In the genomic region with DNA sequence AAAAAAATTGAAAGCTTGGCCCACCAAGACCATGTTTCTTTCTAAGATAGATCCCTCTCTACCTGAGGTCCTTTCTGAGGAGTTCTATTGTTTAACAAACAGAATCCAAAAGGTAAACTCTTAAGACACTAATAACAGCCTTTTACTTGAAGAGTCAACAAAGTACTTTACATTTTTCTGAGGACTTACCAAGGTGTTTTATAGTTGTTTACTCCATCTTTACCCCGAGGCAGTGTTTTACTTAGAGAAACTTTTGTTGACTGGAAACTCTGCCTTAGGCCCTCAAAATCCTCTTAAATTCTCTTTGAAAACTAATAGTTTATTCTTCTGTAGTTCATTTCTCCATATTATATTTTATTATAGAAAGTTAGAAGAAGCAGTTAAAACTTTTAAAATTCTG, we compare ENCODE assay signal across 23 cellular contexts. TPM values are rescaled to one million over a fixed set of nuclear protein-coding genes. Genes with fewer than 3 reads are reported as not detected.
DNase-seq lines count a peak whose midpoint lies in the region; ATAC-seq and TF ChIP-seq lines count a peak whose summit lies in the region.
"Had no signal": no experiment of that assay in that cellular context is flagged by ENCODE, and none has a peak within 500 bp of the region (broad histone marks: within the 10 kb centered on the region; RNA-seq: fewer than 3 reads in every experiment).

No MANE protein-coding gene starts in this region.

- H4K20me1 ChIP-seq in smooth muscle cell (ENCODE audit: low read depth) = no peaks in the 10 kb centered on the region
- H4K20me1 ChIP-seq: BLaER1 had no signal

- no CpG with 5 or more reads among the region's 1 CpG for WGBS in trophoblast cell (ENCODE audit: extremely low coverage, insufficient coverage, insufficient read length)
- 58% methylated on average over 1 of the region's 1 CpG for WGBS in smooth muscle cell (ENCODE audit: low lambda C conversion rate)

- H4K8ac ChIP-seq in trophoblast cell (ENCODE audit: low read depth, low read length) = no peak overlapping the region

- H2BK120ac ChIP-seq in trophoblast cell (ENCODE audit: insufficient read depth, low read length, poor library complexity) = no peak overlapping the region

- no peak overlapping the region for H3K23ac ChIP-seq in trophoblast cell (ENCODE audit: low read length)

- no peaks in the 10 kb centered on the region for H3K4me1 ChIP-seq in breast epithelium
- peaks cover 2 to 20% of the 10 kb centered on the region in 2 donors for H3K4me1 ChIP-seq in ascending aorta
- no peaks in the 10 kb centered on the region for H3K4me1 ChIP-seq in trophoblast cell (ENCODE audit: control insufficient read depth in 1 of 2, insufficient read depth in 2 of 2, low read length in 2 of 2)
- H3K4me1 ChIP-seq in smooth muscle cell (ENCODE audit: low read depth) = no peaks in the 10 kb centered on the region
- H3K4me1 ChIP-seq: BE2C, BLaER1 had no signal

- in situ Hi-C loops in T47D (cut with HindIII; ENCODE audit: low pct_unique_long_range_greater_than_20kb, low sequenced_read_pairs) = no loop called here

- H2AK5ac ChIP-seq in trophoblast cell (ENCODE audit: low read length) = no peak overlapping the region

- H2AFZ ChIP-seq in trophoblast cell (ENCODE audit: insufficient read depth, low read length, poor library complexity) = no peak overlapping the region
- no peak overlapping the region for H2AFZ ChIP-seq in smooth muscle cell (ENCODE audit: low read depth)

- H3K27ac Mint-ChIP-seq in effector memory CD8-positive, alpha-beta T cell = no peak overlapping the region
- H3K27ac Mint-ChIP-seq: CD14-positive monocyte; CD4-positive, alpha-beta memory T cell; CD4-positive, CD25-positive, alpha-beta regulatory T cell had no signal

- H3K36me3 ChIP-seq in breast epithelium (no peaks in the 10 kb centered on the region), ascending aorta (no peaks in the 10 kb centered on the region), trophoblast cell (ENCODE audit: control insufficient read depth in 1 of 2, insufficient read depth in 2 of 2, low read length in 2 of 2) (no peaks in the 10 kb centered on the region), smooth muscle cell (ENCODE audit: low read depth) (no peaks in the 10 kb centered on the region)
- H3K36me3 ChIP-seq: BE2C, BLaER1 had no signal

- H3K4me2 ChIP-seq in trophoblast cell (ENCODE audit: low read length) = no peak overlapping the region
- H3K4me2 ChIP-seq in smooth muscle cell = no peak overlapping the region
- H3K4me2 ChIP-seq: BLaER1 had no signal

- H3K79me2 ChIP-seq in trophoblast cell (ENCODE audit: control insufficient read depth, insufficient read depth, low read length, poor library complexity) (no peaks in the 10 kb centered on the region), smooth muscle cell (ENCODE audit: low read depth) (no peaks in the 10 kb centered on the region)

- peaks cover 8% of the 10 kb centered on the region for H3K79me1 ChIP-seq in trophoblast cell (ENCODE audit: low read length)

- peaks cover 6 to 17% of the 10 kb centered on the region in 2 donors for H3K9me3 Mint-ChIP-seq in effector memory CD8-positive, alpha-beta T cell

- no peaks in the 10 kb centered on the region for H3K27me3 ChIP-seq in breast epithelium
- H3K27me3 ChIP-seq in ascending aorta = no peaks in the 10 kb centered on the region
- H3K27me3 ChIP-seq in trophoblast cell (ENCODE audit: insufficient read depth, low read length) = no peaks in the 10 kb centered on the region
- no peaks in the 10 kb centered on the region for H3K27me3 ChIP-seq in smooth muscle cell (ENCODE audit: low read depth)
- H3K27me3 ChIP-seq: BE2C, BLaER1 had no signal

- no peak overlapping the region for H3K4me3 Mint-ChIP-seq in effector memory CD8-positive, alpha-beta T cell
- H3K4me3 Mint-ChIP-seq: CD14-positive monocyte; CD4-positive, alpha-beta memory T cell; CD4-positive, CD25-positive, alpha-beta regulatory T cell; CD8-positive, alpha-beta memory T cell had no signal

- no peak overlapping the region for H2BK12ac ChIP-seq in trophoblast cell (ENCODE audit: low read length)

- TF ChIP-seq CTCF in breast epithelium (IDR thresholded peaks at IDR 0.05) (no peak), ascending aorta (IDR thresholded peaks at IDR 0.05) (no peak), smooth muscle cell (IDR thresholded peaks at IDR 0.05; ENCODE audit: borderline replicate concordance, insufficient read depth, poor library complexity, severe bottlenecking) (no peak)

- no peak for TF ChIP-seq POLR2A in breast epithelium (IDR thresholded peaks at IDR 0.05)

- H3F3A ChIP-seq in smooth muscle cell (ENCODE audit: low read depth) = no peaks in the 10 kb centered on the region

- no peaks in the 10 kb centered on the region for H3K27me3 Mint-ChIP-seq in effector memory CD8-positive, alpha-beta T cell
- H3K27me3 Mint-ChIP-seq: CD4-positive, alpha-beta memory T cell; CD4-positive, CD25-positive, alpha-beta regulatory T cell; CD8-positive, alpha-beta memory T cell had no signal

- H3K18ac ChIP-seq in trophoblast cell (ENCODE audit: low read length) = no peak overlapping the region

- peak overlapping the region; percentile 47 for H4K91ac ChIP-seq in trophoblast cell (ENCODE audit: low read depth, low read length)

- no peak for ATAC-seq in effector memory CD8-positive, alpha-beta T cell (replicated peaks)
- no peak for ATAC-seq in HG03520 (IDR thresholded peaks at IDR 0.05; ENCODE audit: unreplicated experiment)
- no peak for ATAC-seq in HG03280 (IDR thresholded peaks at IDR 0.05; ENCODE audit: unreplicated experiment)

- H2BK5ac ChIP-seq in trophoblast cell (ENCODE audit: low read depth, low read length, poor library complexity) = no peak overlapping the region

- H3K36me3 Mint-ChIP-seq in effector memory CD8-positive, alpha-beta T cell (ENCODE audit: insufficient read depth) = no peaks in the 10 kb centered on the region
- H3K36me3 Mint-ChIP-seq: CD14-positive monocyte; CD4-positive, alpha-beta memory T cell; CD4-positive, CD25-positive, alpha-beta regulatory T cell; CD8-positive, alpha-beta memory T cell had no signal

- no peak overlapping the region for H4K12ac ChIP-seq in trophoblast cell (ENCODE audit: low read depth, low read length)

- DNase-seq in T47D (ENCODE audit: low read depth in 1 of 2, low spot score in 1 of 2) (peak; percentile 54 to 81), breast epithelium (ENCODE audit: low spot score in 2 of 2) (no peak), ascending aorta (ENCODE audit: low spot score in 2 of 2) (no peak), trophoblast cell (peak in 1 of 2 donors; percentile 76), smooth muscle cell (lab: John Stamatoyannopoulos, UW; ENCODE audit: unreplicated experiment) (no peak)
- no peak for DNase-seq in effector memory CD8-positive, alpha-beta T cell
- DNase-seq: 8988T; ACHN; BE2C; C1 segment of cervical spinal cord; CD4-positive, alpha-beta memory T cell; CD4-positive, CD25-positive, alpha-beta regulatory T cell; CD8-positive, alpha-beta memory T cell; COR-L47; DMS 273 treated with DMSO at 0.1 percent for 48 hours; DMS153; DMS53; DMS79 treated with DMSO at 0.1 percent for 48 hours; GF-D8 had no signal

- no peak overlapping the region for H3K14ac ChIP-seq in trophoblast cell (ENCODE audit: low read length)

- H3K9ac ChIP-seq in trophoblast cell (ENCODE audit: low read length) = no peak overlapping the region
- no peak overlapping the region for H3K9ac ChIP-seq in smooth muscle cell (ENCODE audit: low read depth)
- H3K9ac ChIP-seq: BLaER1 had no signal

- H3K4ac ChIP-seq in trophoblast cell (ENCODE audit: low read depth, low read length) = no peak overlapping the region

- intact Hi-C loops in breast epithelium (cut with DNase I; ENCODE audit: low total_unique reads) = no loop called here
- intact Hi-C loops in ascending aorta (cut with DNase I) = no loop called here

- no peaks in the 10 kb centered on the region for H3K4me1 Mint-ChIP-seq in effector memory CD8-positive, alpha-beta T cell (ENCODE audit: low read depth in 2 of 2)
- H3K4me1 Mint-ChIP-seq: CD14-positive monocyte; CD4-positive, alpha-beta memory T cell; CD4-positive, CD25-positive, alpha-beta regulatory T cell; CD8-positive, alpha-beta memory T cell had no signal

- H3K9me3 ChIP-seq in breast epithelium (no peaks in the 10 kb centered on the region), ascending aorta (no peaks in the 10 kb centered on the region), trophoblast cell (ENCODE audit: insufficient read depth, low read depth, low read length) (no peaks in the 10 kb centered on the region), smooth muscle cell (replicated peaks; ENCODE audit: low read depth) (no peaks in the 10 kb centered on the region)
- H3K9me3 ChIP-seq: BE2C, BLaER1 had no signal

- H3K27ac ChIP-seq in breast epithelium (no peak overlapping the region), ascending aorta (peak overlapping the region; percentile 0 to 29), trophoblast cell (ENCODE audit: low read depth, low read length) (no peak overlapping the region), smooth muscle cell (ENCODE audit: low read depth) (peak overlapping the region; percentile 4)
- H3K27ac ChIP-seq: BLaER1 had no signal

- H3K4me3 ChIP-seq in breast epithelium (no peak overlapping the region), ascending aorta (no peak overlapping the region), trophoblast cell (ENCODE audit: low read depth, low read length) (no peak overlapping the region), smooth muscle cell (no peak overlapping the region)
- H3K4me3 ChIP-seq: BLaER1 had no signal

RNA-seq across cellular contexts. Expression of a gene that starts 49.7 kb away (rescaled TPM):
- 10 to 100 TPM in 2 of 3 donors, 1 to 10 TPM in 1; 5.1 to 19.7 (median 15.4) TPM for total RNA-seq in breast epithelium
- 125 TPM for total RNA-seq in ascending aorta
- polyA plus RNA-seq in trophoblast cell (2013) = 9.2 and 9.8 TPM in 2 replicates
- total RNA-seq in smooth muscle cell = 10.7 and 31.9 TPM in 2 replicates
- 7.3 and 14.2 TPM in 2 replicates for polyA plus RNA-seq in smooth muscle cell
- total RNA-seq: CD4-positive, alpha-beta memory T cell; CD4-positive, CD25-positive, alpha-beta regulatory T cell; CD8-positive, alpha-beta memory T cell had no signal
- polyA plus RNA-seq: CD14-positive monocyte; CD4-positive, alpha-beta memory T cell; CD4-positive, CD25-positive, alpha-beta regulatory T cell; CD8-positive, alpha-beta memory T cell had no signal

Comparison
In these comparisons a context has a peak if more than half of its experiments do, and no peak if none do; other contexts are left out.
1. DNase-seq: peak in T47D (2 of 2); none in breast epithelium (0 of 2), ascending aorta (0 of 2), smooth muscle cell (single experiment) and effector memory CD8-positive, alpha-beta T cell (0 of 3).
2. H3K27ac ChIP-seq: peak in ascending aorta (2 of 2) and smooth muscle cell (single experiment); none in breast epithelium (0 of 2) and trophoblast cell (single experiment).